ENCODE assay signal across 16 cellular contexts in genomic region chr20:57756213-57756612, GRCh38. TPM values are rescaled to one million over a fixed set of nuclear protein-coding genes. Genes with fewer than 3 reads are reported as not detected.
A peak's percentile ranks its signal among the peaks of the same experiment; 100 is the strongest.
DNase-seq lines count a peak whose midpoint lies in the region; TF ChIP-seq lines count a peak whose summit lies in the region.
"Had no signal": no experiment of that assay in that cellular context is flagged by ENCODE, and none has a peak within 500 bp of the region (broad histone marks: within the 10 kb centered on the region; RNA-seq: fewer than 3 reads in every experiment).

No MANE protein-coding gene starts in this region.

- peaks cover 6% of the 10 kb centered on the region for H3K27me3 Mint-ChIP-seq in activated T-helper 1 cell treated with anti-CD3 and anti-CD28 coated beads, Interleukin-12 subunit alpha, Interleukin-12 subunit beta, Interleukin-2, Interleukin-4 antibody, amounts not matched to agents 30 ng/mL and 10 ng/mL and 1 ng/mL, durations not matched to agents 14 hours and 24 hours and 36 hours (ENCODE audit: insufficient read depth)

- no peaks in the 10 kb centered on the region for H3K9me3 Mint-ChIP-seq in activated T-helper 1 cell treated with anti-CD3 and anti-CD28 coated beads, Interleukin-12 subunit alpha, Interleukin-12 subunit beta, Interleukin-2, Interleukin-4 antibody, amounts not matched to agents 30 ng/mL and 10 ng/mL and 1 ng/mL, durations not matched to agents 14 hours and 24 hours and 36 hours

- H3K9me3 ChIP-seq in left ventricle myocardium inferior (replicated peaks) (peaks cover 10% of the 10 kb centered on the region), sigmoid colon (peaks cover 0 to 3% (median 0%) of the 10 kb centered on the region in 4 donors)

- DNase-seq in cardiac septum (ENCODE audit: low spot score) (peak; percentile 46), left ventricle myocardium inferior (no peak), medulla oblongata (ENCODE audit: extremely low spot score) (peak; percentile 7), sigmoid colon (peak; percentile 26), NK-92 (lab: John Stamatoyannopoulos, UW; ENCODE audit: unreplicated experiment) (no peak), lower leg skin (ENCODE audit: low spot score in 2 of 2) (no peak)
- no peak for DNase-seq in activated T-helper 1 cell treated with anti-CD3 and anti-CD28 coated beads, Interleukin-12 subunit alpha, Interleukin-12 subunit beta, Interleukin-2, Interleukin-4 antibody, amounts not matched to agents 30 ng/mL and 10 ng/mL and 1 ng/mL, durations not matched to agents 14 hours and 24 hours and 36 hours (ENCODE audit: low spot score)
- DNase-seq: BE2C; CD8-positive, alpha-beta T cell; COR-L47; DMS153; DMS79 treated with DMSO at 0.1 percent for 48 hours; EL; GM23248; IMR-90 had no signal

- no peak overlapping the region for H3K4me3 Mint-ChIP-seq in activated T-helper 1 cell treated with anti-CD3 and anti-CD28 coated beads, Interleukin-12 subunit alpha, Interleukin-12 subunit beta, Interleukin-2, Interleukin-4 antibody, amounts not matched to agents 30 ng/mL and 10 ng/mL and 1 ng/mL, durations not matched to agents 14 hours and 24 hours and 36 hours
- H3K4me3 Mint-ChIP-seq: CD14-positive monocyte; CD8-positive, alpha-beta T cell had no signal

- H3K4me1 Mint-ChIP-seq in activated T-helper 1 cell treated with anti-CD3 and anti-CD28 coated beads, Interleukin-12 subunit alpha, Interleukin-12 subunit beta, Interleukin-2, Interleukin-4 antibody, amounts not matched to agents 30 ng/mL and 10 ng/mL and 1 ng/mL, durations not matched to agents 14 hours and 24 hours and 36 hours (ENCODE audit: low read depth) = no peaks in the 10 kb centered on the region
- H3K4me1 Mint-ChIP-seq: CD14-positive monocyte had no signal

- H3K4me1 ChIP-seq in left ventricle myocardium inferior = peaks cover 6% of the 10 kb centered on the region
- H3K4me1 ChIP-seq in sigmoid colon = peaks cover 0 to 7% (median 0%) of the 10 kb centered on the region in 4 donors
- H3K4me1 ChIP-seq: BE2C had no signal

- H3K27me3 ChIP-seq in left ventricle myocardium inferior (ENCODE audit: low read depth) (no peaks in the 10 kb centered on the region), sigmoid colon (no peaks in the 10 kb centered on the region)
- H3K27me3 ChIP-seq: BE2C had no signal

- no peak overlapping the region for H3K27ac Mint-ChIP-seq in activated T-helper 1 cell treated with anti-CD3 and anti-CD28 coated beads, Interleukin-12 subunit alpha, Interleukin-12 subunit beta, Interleukin-2, Interleukin-4 antibody, amounts not matched to agents 30 ng/mL and 10 ng/mL and 1 ng/mL, durations not matched to agents 14 hours and 24 hours and 36 hours
- H3K27ac Mint-ChIP-seq: CD14-positive monocyte; CD8-positive, alpha-beta T cell had no signal

- no peaks in the 10 kb centered on the region for H3K36me3 Mint-ChIP-seq in activated T-helper 1 cell treated with anti-CD3 and anti-CD28 coated beads, Interleukin-12 subunit alpha, Interleukin-12 subunit beta, Interleukin-2, Interleukin-4 antibody, amounts not matched to agents 30 ng/mL and 10 ng/mL and 1 ng/mL, durations not matched to agents 14 hours and 24 hours and 36 hours (ENCODE audit: low read depth)
- H3K36me3 Mint-ChIP-seq: CD14-positive monocyte; CD8-positive, alpha-beta T cell had no signal

- intact Hi-C loops in cardiac septum (cut with DNase I) = no loop called here
- intact Hi-C loops in left ventricle myocardium inferior (cut with micrococcal nuclease) = no loop called here
- intact Hi-C loops in sigmoid colon (cut with DNase I) = no loop called here
- intact Hi-C loops in activated T-helper 1 cell treated with anti-CD3 and anti-CD28 coated beads, Interleukin-12 subunit alpha, Interleukin-12 subunit beta, Interleukin-2, Interleukin-4 antibody, amounts not matched to agents 30 ng/mL and 10 ng/mL and 1 ng/mL, durations not matched to agents 14 hours and 24 hours and 36 hours (cut with micrococcal nuclease) = no loop called here
- intact Hi-C loops in lower leg skin (cut with DNase I; ENCODE audit: low total_unique reads) = no loop called here

- 97 to 99% methylated on average over 4 of the region's 4 CpGs for WGBS in sigmoid colon, 2 donors
- 61 to 78% methylated on average over 4 of the region's 4 CpGs for WGBS in lower leg skin, 2 donors

- H3K27ac ChIP-seq in left ventricle myocardium inferior (replicated peaks) = no peak overlapping the region
- no peak overlapping the region for H3K27ac ChIP-seq in sigmoid colon
- H3K27ac ChIP-seq: GM23248 had no signal

- H3K36me3 ChIP-seq in left ventricle myocardium inferior (no peaks in the 10 kb centered on the region), sigmoid colon (no peaks in the 10 kb centered on the region)
- H3K36me3 ChIP-seq: BE2C had no signal

- H3K4me3 ChIP-seq in left ventricle myocardium inferior (no peak overlapping the region), sigmoid colon (no peak overlapping the region), lower leg skin (ENCODE audit: low read depth, poor library complexity, severe bottlenecking) (no peak overlapping the region)
- H3K4me3 ChIP-seq: GM23248 had no signal

- TF ChIP-seq EP300 in sigmoid colon (IDR thresholded peaks at IDR 0.05) = no peak

- no peak for TF ChIP-seq POLR2A in sigmoid colon (IDR thresholded peaks at IDR 0.05)
- TF ChIP-seq POLR2A in lower leg skin (IDR thresholded peaks at IDR 0.05) = no peak

- no peak for TF ChIP-seq CTCF in left ventricle myocardium inferior (IDR thresholded peaks at IDR 0.05; ENCODE audit: borderline replicate concordance)
- no peak for TF ChIP-seq CTCF in sigmoid colon (IDR thresholded peaks at IDR 0.05)
- TF ChIP-seq CTCF in lower leg skin (IDR thresholded peaks at IDR 0.05) = no peak

RNA-seq across cellular contexts. Expression of gene PMEPA1, which starts 46.4 kb away (rescaled TPM):
- total RNA-seq in cardiac septum = 34.8 TPM
- 36.4 TPM for total RNA-seq in left ventricle myocardium inferior
- total RNA-seq in sigmoid colon = 10 to 100 TPM in 1 of 4 donors, 1 to 10 TPM in 3; 3.9 to 23.3 (median 7.5) TPM
- 10 to 100 TPM in 1 of 3 donors, 1 to 10 TPM in 2; 3.6 to 16.8 (median 6.5) TPM for polyA plus RNA-seq in sigmoid colon
- 0.57 and 0.66 TPM in 2 replicates for total RNA-seq in activated T-helper 1 cell treated with anti-CD3 and anti-CD28 coated beads, Interleukin-12 subunit alpha, Interleukin-12 subunit beta, Interleukin-2, Interleukin-4 antibody, amounts not matched to agents 30 ng/mL and 10 ng/mL and 1 ng/mL, durations not matched to agents 14 hours and 24 hours and 36 hours
- 10 to 100 TPM in 3 of 4 donors, 1 to 10 TPM in 1; 4.3 to 22.1 (median 11.8) TPM for total RNA-seq in lower leg skin

Comparison
In these comparisons a context has a peak if more than half of its experiments do, and no peak if none do; other contexts are left out.
1. DNase-seq: peak in cardiac septum (single experiment), medulla oblongata (single experiment) and sigmoid colon (single experiment); none in left ventricle myocardium inferior (single experiment), activated T-helper 1 cell treated with anti-CD3 and anti-CD28 coated beads, Interleukin-12 subunit alpha, Interleukin-12 subunit beta, Interleukin-2, Interleukin-4 antibody, amounts not matched to agents 30 ng/mL and 10 ng/mL and 1 ng/mL, durations not matched to agents 14 hours and 24 hours and 36 hours (single experiment), NK-92 (single experiment) and lower leg skin (0 of 2).